ENCODE assay signal across 1 cellular context in the genomic region with DNA sequence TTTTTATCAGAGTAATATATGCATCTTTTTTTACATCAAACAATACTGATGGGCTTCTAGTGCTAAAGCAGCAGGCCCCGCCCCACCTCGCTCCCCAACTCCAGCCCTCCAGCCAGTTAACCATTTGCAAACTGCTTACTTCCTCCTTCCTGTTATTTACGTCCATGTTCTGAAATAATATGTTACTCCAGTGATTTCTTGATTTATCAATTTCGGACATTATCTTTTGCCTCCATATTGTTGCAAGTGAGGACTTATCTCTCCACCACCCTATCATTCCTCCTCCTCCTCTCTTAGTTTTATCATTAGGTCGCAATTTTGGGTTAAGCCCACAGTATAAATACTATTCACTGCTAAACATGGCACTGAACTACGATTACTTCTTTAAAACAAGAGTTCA.
A peak's percentile ranks its signal among the peaks of the same experiment; 100 is the strongest.
TF ChIP-seq lines count a peak whose summit lies in the region.

No MANE protein-coding gene starts in this region.

TF ChIP-seq in K562, 482 proteins besides CTCF, POLR2A, EP300 and RAD21 (continued from another document):
- TF ChIP-seq TCF3 (CRISPR knock-in tag; IDR thresholded peaks at IDR 0.05) (peak; percentile 64; the same call in 1 of the 2 replicates), SETDB1 (IDR thresholded peaks at IDR 0.05; ENCODE audit: low read length) (no peak), BRD9 (IDR thresholded peaks at IDR 0.05; ENCODE audit: low read depth, partially characterized antibody) (no peak), YBX1 (IDR thresholded peaks at IDR 0.05) (no peak), ERF (CRISPR knock-in tag; IDR thresholded peaks at IDR 0.05) (no peak), ARID1B (IDR thresholded peaks at IDR 0.05) (peak; percentile 85), STAG1 (CRISPR knock-in tag; IDR thresholded peaks at IDR 0.05; ENCODE audit: borderline replicate concordance) (no peak), NFATC3 (IDR thresholded peaks at IDR 0.05) (no peak), MAFG (tag; conservative IDR thresholded peaks at IDR 0.05) (no peak), NCOA4 (IDR thresholded peaks at IDR 0.05; ENCODE audit: partially characterized antibody) (no peak)
- TF ChIP-seq, protein P1, sequence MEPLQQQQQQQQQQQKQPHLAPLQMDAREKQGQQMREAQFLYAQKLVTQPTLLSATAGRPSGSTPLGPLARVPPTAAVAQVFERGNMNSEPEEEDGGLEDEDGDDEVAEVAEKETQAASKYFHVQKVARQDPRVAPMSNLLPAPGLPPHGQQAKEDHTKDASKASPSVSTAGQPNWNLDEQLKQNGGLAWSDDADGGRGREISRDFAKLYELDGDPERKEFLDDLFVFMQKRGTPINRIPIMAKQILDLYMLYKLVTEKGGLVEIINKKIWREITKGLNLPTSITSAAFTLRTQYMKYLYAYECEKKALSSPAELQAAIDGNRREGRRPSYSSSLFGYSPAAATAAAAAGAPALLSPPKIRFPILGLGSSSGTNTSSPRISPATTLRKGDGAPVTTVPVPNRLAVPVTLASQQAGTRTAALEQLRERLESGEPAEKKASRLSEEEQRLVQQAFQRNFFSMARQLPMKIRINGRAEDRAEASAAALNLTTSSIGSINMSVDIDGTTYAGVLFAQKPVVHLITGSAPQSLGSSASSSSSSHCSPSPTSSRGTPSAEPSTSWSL (CRISPR knock-in tag; IDR thresholded peaks at IDR 0.05; ENCODE audit: borderline replicate concordance), result no peak
